Comparison of ENCODE assay signal across 20 cellular contexts in the genomic region with DNA sequence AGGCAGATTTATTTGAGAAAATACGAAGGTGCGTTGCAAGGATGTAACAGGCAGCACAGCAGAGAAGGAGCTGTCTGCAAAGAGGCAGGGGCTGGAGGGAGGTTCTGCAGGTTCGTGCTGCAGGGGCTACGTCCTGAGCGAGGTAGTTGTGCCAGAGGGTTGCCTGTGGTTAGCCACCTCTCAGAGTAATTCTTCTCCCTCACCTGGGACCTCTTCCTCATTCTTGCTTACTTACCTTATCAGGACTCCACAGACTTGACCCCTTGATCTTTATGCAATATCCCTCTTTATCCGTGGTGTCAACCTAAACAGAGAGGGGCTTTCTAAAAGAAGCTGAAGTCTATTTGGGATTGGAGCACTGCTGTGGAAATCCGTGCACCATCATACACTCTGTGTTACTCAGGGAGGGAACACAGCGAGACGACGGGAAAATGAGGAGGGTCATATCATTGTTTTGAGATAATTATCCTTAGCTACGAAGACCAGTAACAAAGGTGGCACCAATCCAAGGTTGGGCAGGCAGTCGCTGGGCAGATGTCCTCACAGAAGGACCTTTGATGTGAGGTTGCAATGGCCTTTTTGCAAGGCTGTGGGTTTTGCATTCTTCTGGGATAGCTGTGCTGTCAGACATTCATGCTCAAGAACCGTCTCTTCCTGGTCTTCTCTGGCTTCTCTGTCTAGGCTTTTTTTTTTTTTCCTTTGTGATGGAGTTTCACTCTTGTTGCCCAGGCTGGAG.
A peak's percentile ranks its signal among the peaks of the same experiment; 100 is the strongest.
DNase-seq lines count a peak whose midpoint lies in the region; ATAC-seq, FAIRE-seq and TF ChIP-seq lines count a peak whose summit lies in the region.
"Had no signal": no experiment of that assay in that cellular context is flagged by ENCODE, and none has a peak within 500 bp of the region (broad histone marks: within the 10 kb centered on the region; RNA-seq: fewer than 3 reads in every experiment).

No MANE protein-coding gene starts in this region.

- DNase-seq in LoVo (ENCODE audit: low spot score) (peak; percentile 41), SW480 (ENCODE audit: low spot score) (peak; percentile 71), endothelial cell of umbilical vein (ENCODE audit: low read depth, low spot score) (no peak), posterior vena cava (ENCODE audit: low spot score) (peak; percentile 24), left ventricle myocardium inferior (no peak), T-cell (no peak)
- DNase-seq: CD8-positive, alpha-beta T cell; DND-41; GDM1; GOT3; HFFc6; KG1; NCI-H1092 treated with DMSO at 0.1 percent for 48 hours; NCI-H187 treated with DMSO at 0.1 percent for 48 hours; NCI-H510A; SK-N-SH had no signal

- no peaks in the 10 kb centered on the region for H4K20me1 ChIP-seq in endothelial cell of umbilical vein (replicated peaks; ENCODE audit: control insufficient read depth, extremely low read depth, insufficient read depth, low read length)

- CTCF ChIA-PET in endothelial cell of umbilical vein (lab: Charles Lee) (interaction anchor here (0.7 to 2.3 kb wide), 2 partner anchors 8 to 1287 kb away, joined by 4 to 6 read pairs; no protein-coding TSS in a partner anchor), T-cell (lab: Charles Lee) (interaction anchor here in 1 of 2 donors (0.6 kb wide), 2 partner anchors 18 to 1548 kb away, joined by 3 to 4 read pairs; no protein-coding TSS in a partner anchor)

- H3K4me3 ChIP-seq in endothelial cell of umbilical vein (replicated peaks in 1 of 3; ENCODE audit: insufficient read depth in 1 of 3, low read depth in 1 of 3, low read length in 3 of 3) (no peak overlapping the region), left ventricle myocardium inferior (no peak overlapping the region)

- no peak overlapping the region for H2AFZ ChIP-seq in endothelial cell of umbilical vein (ENCODE audit: low read depth, low read length)

- no peak for TF ChIP-seq CTCF in endothelial cell of umbilical vein (IDR thresholded peaks at IDR 0.05; ENCODE audit: extremely low read depth in 1 of 2, insufficient read depth in 1 of 2, low read depth in 1 of 2, low read length in 2 of 2)
- no peak for TF ChIP-seq CTCF in left ventricle myocardium inferior (IDR thresholded peaks at IDR 0.05; ENCODE audit: borderline replicate concordance)

- no TSS peak for BruUV-seq in endothelial cell of umbilical vein (replicated peaks; lab: Mats Ljungman, UMichigan)

- peaks cover 0 to 2% of the 10 kb centered on the region in 2 donors for H3K27me3 Mint-ChIP-seq in T-cell

- H3K4me3 Mint-ChIP-seq in T-cell = no peak overlapping the region
- H3K4me3 Mint-ChIP-seq: CD8-positive, alpha-beta T cell; HFFc6 had no signal

- no peaks in the 10 kb centered on the region for H3K9me1 ChIP-seq in endothelial cell of umbilical vein (replicated peaks; ENCODE audit: control insufficient read depth, extremely low read depth, insufficient read depth, low read length)

- no peaks in the 10 kb centered on the region for H3K9me3 Mint-ChIP-seq in T-cell
- H3K9me3 Mint-ChIP-seq: CD8-positive, alpha-beta T cell; HFFc6 had no signal

- dilution Hi-C loops in endothelial cell of umbilical vein (cut with MboI; ENCODE audit: extremely low pct_ligation_motif_present, low sequenced_read_pairs) = no loop called here

- H3K4me1 ChIP-seq in endothelial cell of umbilical vein (ENCODE audit: control insufficient read depth, extremely low read depth, insufficient read depth, low read length) (no peaks in the 10 kb centered on the region), left ventricle myocardium inferior (no peaks in the 10 kb centered on the region)

- no peak overlapping the region for H3K27ac Mint-ChIP-seq in T-cell
- H3K27ac Mint-ChIP-seq: CD8-positive, alpha-beta T cell; HFFc6 had no signal

- no peaks in the 10 kb centered on the region for H3K36me3 Mint-ChIP-seq in T-cell
- H3K36me3 Mint-ChIP-seq: CD8-positive, alpha-beta T cell had no signal

- TF ChIP-seq POLR2A in endothelial cell of umbilical vein (IDR thresholded peaks at IDR 0.05; ENCODE audit: low read depth, low read length) = no peak

- peaks cover 2 to 7% (median 3%) of the 10 kb centered on the region in 3 donors for H3K4me1 Mint-ChIP-seq in T-cell

- FAIRE-seq in endothelial cell of umbilical vein (lab: Jason Lieb, UNC) = peak; percentile 48

- H3K27me3 ChIP-seq in endothelial cell of umbilical vein (ENCODE audit: control insufficient read depth in 2 of 2, insufficient read depth in 2 of 2, low read length in 2 of 2) (peaks cover 2 to 5% of the 10 kb centered on the region in 2 experiments), left ventricle myocardium inferior (ENCODE audit: low read depth) (peaks cover 52% of the 10 kb centered on the region)

- no peak overlapping the region for H3K4me2 ChIP-seq in endothelial cell of umbilical vein (ENCODE audit: insufficient read depth, low read length)
- H3K4me2 ChIP-seq: SK-N-SH had no signal

- H3K36me3 ChIP-seq in endothelial cell of umbilical vein (ENCODE audit: control insufficient read depth in 2 of 2, extremely low read depth in 1 of 2, insufficient read depth in 2 of 2, low read length in 2 of 2) (no peaks in the 10 kb centered on the region), left ventricle myocardium inferior (no peaks in the 10 kb centered on the region)

- POLR2A ChIA-PET in endothelial cell of umbilical vein (lab: Charles Lee) = no interaction called here
- POLR2A ChIA-PET in T-cell (lab: Charles Lee) = interaction anchor here in 1 of 2 donors (0.6 kb wide), 1 partner anchor 189 kb away, joined by 3 read pairs; no protein-coding TSS in a partner anchor

- no peaks in the 10 kb centered on the region for H3K79me2 ChIP-seq in endothelial cell of umbilical vein (ENCODE audit: control insufficient read depth, insufficient read depth, low read length)

- H3K27ac ChIP-seq in endothelial cell of umbilical vein (ENCODE audit: insufficient read depth, low read depth, low read length) (no peak overlapping the region), left ventricle myocardium inferior (replicated peaks) (no peak overlapping the region)
- H3K27ac ChIP-seq: HL-60 had no signal

- ATAC-seq in HG03442 (IDR thresholded peaks at IDR 0.05; ENCODE audit: unreplicated experiment) (no peak), T-cell (replicated peaks in 1 of 4) (no peak)
- ATAC-seq: CD8-positive, alpha-beta T cell; Panc1; Right ventricle myocardium inferior had no signal

- H3K9me3 ChIP-seq in endothelial cell of umbilical vein (replicated peaks; ENCODE audit: control insufficient read depth, insufficient read depth, low read length) = no peaks in the 10 kb centered on the region
- H3K9me3 ChIP-seq in left ventricle myocardium inferior (replicated peaks) = no peaks in the 10 kb centered on the region
- H3K9me3 ChIP-seq: SK-N-SH had no signal

- intact Hi-C loops in endothelial cell of umbilical vein (cut with micrococcal nuclease) (no loop called here), posterior vena cava (cut with DNase I) (no loop called here), left ventricle myocardium inferior (cut with micrococcal nuclease) (no loop called here)

- H3K9ac ChIP-seq in endothelial cell of umbilical vein (replicated peaks; ENCODE audit: extremely low read depth, insufficient read depth, low read length) = no peak overlapping the region
- H3K9ac ChIP-seq: SK-N-SH had no signal

TF ChIP-seq in endothelial cell of umbilical vein, 7 proteins besides CTCF, POLR2A, EP300 and RAD21:
- TF ChIP-seq, protein P1, sequence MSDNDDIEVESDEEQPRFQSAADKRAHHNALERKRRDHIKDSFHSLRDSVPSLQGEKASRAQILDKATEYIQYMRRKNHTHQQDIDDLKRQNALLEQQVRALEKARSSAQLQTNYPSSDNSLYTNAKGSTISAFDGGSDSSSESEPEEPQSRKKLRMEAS (IDR thresholded peaks at IDR 0.05; ENCODE audit: insufficient read depth, insufficient read length) = no peak
- TF ChIP-seq JUN (IDR thresholded peaks at IDR 0.05; ENCODE audit: borderline replicate concordance, insufficient read depth, insufficient read length, low read depth) = no peak
- no peak for TF ChIP-seq FOS (IDR thresholded peaks at IDR 0.05; ENCODE audit: borderline replicate concordance, insufficient read depth, low read length)

Comparison
In these comparisons a context has a peak if more than half of its experiments do, and no peak if none do; other contexts are left out.
1. DNase-seq: peak in LoVo (single experiment), SW480 (single experiment) and posterior vena cava (single experiment); none in endothelial cell of umbilical vein (single experiment), left ventricle myocardium inferior (single experiment) and T-cell (0 of 34).